1 cellular context compared by ENCODE assay signal in the genomic region with DNA sequence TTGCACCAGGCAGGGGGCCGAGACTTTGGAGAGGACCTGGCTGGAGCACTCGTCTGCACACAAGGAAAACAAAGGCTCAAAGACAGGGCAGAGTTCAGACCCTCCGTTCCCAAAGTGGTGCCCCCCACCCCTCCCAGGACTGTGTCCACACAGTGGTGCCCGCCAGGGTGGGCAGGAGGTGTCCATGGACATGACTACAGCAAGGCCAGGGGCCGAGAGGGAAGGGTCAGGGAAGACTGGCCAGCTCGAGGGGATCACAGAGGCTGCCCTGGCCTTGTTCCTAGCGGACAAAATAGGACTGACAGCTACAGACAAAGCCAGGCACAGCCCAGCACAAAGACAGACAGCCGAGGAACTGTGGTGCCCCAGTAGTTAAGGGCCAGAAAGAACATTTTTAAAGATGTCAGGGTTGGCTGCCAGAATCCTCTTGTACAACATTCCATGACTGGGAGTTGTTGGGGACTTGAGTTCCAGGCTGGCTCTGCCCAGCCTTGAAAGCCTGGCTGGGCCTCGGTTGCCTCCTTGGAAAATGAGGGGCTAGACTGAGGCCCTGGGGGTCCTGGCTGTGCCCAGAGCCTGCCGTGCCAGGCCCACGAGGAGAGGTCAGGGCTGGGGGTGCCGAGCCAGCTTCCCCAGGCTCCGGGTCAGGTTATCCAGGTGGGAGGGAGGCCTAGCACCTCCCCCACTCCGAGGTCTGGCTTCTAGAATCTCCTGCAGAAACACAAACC.
TF ChIP-seq lines count a peak whose summit lies in the region.

No MANE protein-coding gene starts in this region.

TF ChIP-seq in IMR-90, 13 proteins besides CTCF, POLR2A, EP300 and RAD21 (continued from another document):
- TF ChIP-seq BHLHE40 (IDR thresholded peaks at IDR 0.05; ENCODE audit: low read depth, low read length) = no peak
- no peak for TF ChIP-seq RCOR1 (IDR thresholded peaks at IDR 0.05; ENCODE audit: insufficient replicate concordance, low read length)
- no peak for TF ChIP-seq MXI1 (IDR thresholded peaks at IDR 0.05; ENCODE audit: borderline replicate concordance, low read depth, low read length)
- no peak for TF ChIP-seq USF2 (IDR thresholded peaks at IDR 0.05; ENCODE audit: low read depth, low read length)
- TF ChIP-seq, protein P1, sequence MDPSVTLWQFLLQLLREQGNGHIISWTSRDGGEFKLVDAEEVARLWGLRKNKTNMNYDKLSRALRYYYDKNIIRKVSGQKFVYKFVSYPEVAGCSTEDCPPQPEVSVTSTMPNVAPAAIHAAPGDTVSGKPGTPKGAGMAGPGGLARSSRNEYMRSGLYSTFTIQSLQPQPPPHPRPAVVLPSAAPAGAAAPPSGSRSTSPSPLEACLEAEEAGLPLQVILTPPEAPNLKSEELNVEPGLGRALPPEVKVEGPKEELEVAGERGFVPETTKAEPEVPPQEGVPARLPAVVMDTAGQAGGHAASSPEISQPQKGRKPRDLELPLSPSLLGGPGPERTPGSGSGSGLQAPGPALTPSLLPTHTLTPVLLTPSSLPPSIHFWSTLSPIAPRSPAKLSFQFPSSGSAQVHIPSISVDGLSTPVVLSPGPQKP (IDR thresholded peaks at IDR 0.05; ENCODE audit: borderline replicate concordance, low read depth, low read length) = no peak
- no peak for TF ChIP-seq MAFK (IDR thresholded peaks at IDR 0.05; ENCODE audit: low read depth, low read length)
- no peak for TF ChIP-seq NFE2L2 (IDR thresholded peaks at IDR 0.05; ENCODE audit: low read depth, low read length)
- TF ChIP-seq FOS (IDR thresholded peaks at IDR 0.05; ENCODE audit: low read depth, low read length) = no peak
- TF ChIP-seq RFX5 (IDR thresholded peaks at IDR 0.05; ENCODE audit: low read depth, low read length) = no peak
- no peak for TF ChIP-seq CHD1 (IDR thresholded peaks at IDR 0.05; ENCODE audit: low read depth, low read length)
- TF ChIP-seq SMC3 (IDR thresholded peaks at IDR 0.05; ENCODE audit: low read depth, low read length) = no peak
TF ChIP-seq in IMR-90: peak in this region for 0.
